8 cellular contexts compared by ENCODE assay signal in the genomic region with DNA sequence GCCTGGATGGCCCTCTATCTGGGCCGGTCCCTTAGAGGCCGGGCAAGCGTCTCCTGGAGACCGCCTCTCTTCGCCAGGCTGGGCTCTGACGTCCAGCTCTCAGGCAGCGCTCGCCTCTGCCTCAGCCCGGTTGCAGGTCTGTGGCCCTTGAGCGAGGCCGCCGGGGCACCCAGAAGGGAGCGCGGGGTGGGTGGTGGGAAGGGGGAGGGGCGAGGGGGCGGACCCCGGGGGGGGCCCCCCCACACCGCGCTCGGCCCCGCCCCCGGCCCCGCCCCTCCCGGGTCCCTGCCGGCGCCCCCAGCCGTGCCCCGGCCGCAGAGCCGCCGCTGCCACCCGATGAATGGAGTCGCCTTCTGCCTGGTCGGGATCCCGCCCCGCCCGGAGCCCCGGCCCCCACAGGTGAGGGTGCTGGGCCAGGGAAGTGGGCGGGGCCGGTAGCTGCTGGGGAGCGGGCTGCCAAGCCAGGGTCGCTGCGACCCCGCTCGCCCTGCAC. TPM values are rescaled to one million over a fixed set of nuclear protein-coding genes. Genes with fewer than 3 reads are reported as not detected.
A peak's percentile ranks its signal among the peaks of the same experiment; 100 is the strongest.
DNase-seq lines count a peak whose midpoint lies in the region; ATAC-seq, FAIRE-seq and TF ChIP-seq lines count a peak whose summit lies in the region.

A gene with protein sequence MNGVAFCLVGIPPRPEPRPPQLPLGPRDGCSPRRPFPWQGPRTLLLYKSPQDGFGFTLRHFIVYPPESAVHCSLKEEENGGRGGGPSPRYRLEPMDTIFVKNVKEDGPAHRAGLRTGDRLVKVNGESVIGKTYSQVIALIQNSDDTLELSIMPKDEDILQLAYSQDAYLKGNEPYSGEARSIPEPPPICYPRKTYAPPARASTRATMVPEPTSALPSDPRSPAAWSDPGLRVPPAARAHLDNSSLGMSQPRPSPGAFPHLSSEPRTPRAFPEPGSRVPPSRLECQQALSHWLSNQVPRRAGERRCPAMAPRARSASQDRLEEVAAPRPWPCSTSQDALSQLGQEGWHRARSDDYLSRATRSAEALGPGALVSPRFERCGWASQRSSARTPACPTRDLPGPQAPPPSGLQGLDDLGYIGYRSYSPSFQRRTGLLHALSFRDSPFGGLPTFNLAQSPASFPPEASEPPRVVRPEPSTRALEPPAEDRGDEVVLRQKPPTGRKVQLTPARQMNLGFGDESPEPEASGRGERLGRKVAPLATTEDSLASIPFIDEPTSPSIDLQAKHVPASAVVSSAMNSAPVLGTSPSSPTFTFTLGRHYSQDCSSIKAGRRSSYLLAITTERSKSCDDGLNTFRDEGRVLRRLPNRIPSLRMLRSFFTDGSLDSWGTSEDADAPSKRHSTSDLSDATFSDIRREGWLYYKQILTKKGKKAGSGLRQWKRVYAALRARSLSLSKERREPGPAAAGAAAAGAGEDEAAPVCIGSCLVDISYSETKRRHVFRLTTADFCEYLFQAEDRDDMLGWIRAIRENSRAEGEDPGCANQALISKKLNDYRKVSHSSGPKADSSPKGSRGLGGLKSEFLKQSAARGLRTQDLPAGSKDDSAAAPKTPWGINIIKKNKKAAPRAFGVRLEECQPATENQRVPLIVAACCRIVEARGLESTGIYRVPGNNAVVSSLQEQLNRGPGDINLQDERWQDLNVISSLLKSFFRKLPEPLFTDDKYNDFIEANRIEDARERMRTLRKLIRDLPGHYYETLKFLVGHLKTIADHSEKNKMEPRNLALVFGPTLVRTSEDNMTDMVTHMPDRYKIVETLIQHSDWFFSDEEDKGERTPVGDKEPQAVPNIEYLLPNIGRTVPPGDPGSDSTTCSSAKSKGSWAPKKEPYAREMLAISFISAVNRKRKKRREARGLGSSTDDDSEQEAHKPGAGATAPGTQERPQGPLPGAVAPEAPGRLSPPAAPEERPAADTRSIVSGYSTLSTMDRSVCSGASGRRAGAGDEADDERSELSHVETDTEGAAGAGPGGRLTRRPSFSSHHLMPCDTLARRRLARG (N-terminal part only) (plus strand): TSS at position 315 of the 493 bp plus-strand sequence. CDS start 22 bp downstream, at position 337.

- H3K36me3 ChIP-seq in heart left ventricle (no peaks in the 10 kb centered on the region), osteoblast (ENCODE audit: insufficient read depth, low read length) (no peaks in the 10 kb centered on the region)

- H3K79me2 ChIP-seq in osteoblast (ENCODE audit: insufficient read depth, low read length): peaks cover 62% of the 10 kb centered on the region

- DNase-seq in GM19239 (ENCODE audit: insufficient read length, low spot score) (peak; percentile 65), anterior cingulate cortex (lab: John Stamatoyannopoulos, UW) (peak in 50 of 58 donors; percentile 19 to 93 (median 70)), heart left ventricle (peak; percentile 78 to 89 (median 86)), osteoblast (ENCODE audit: insufficient read length, low spot score, missing footprints) (peak; percentile 99), D341Med (ENCODE audit: low spot score) (no peak)

- no peak for FAIRE-seq in GM19239 (lab: Jason Lieb, UNC)

- no peak for TF ChIP-seq CTCF in heart left ventricle (IDR thresholded peaks at IDR 0.05)
- no peak for TF ChIP-seq CTCF in osteoblast (IDR thresholded peaks at IDR 0.05; ENCODE audit: extremely low read depth, low read depth, low read length)

- H3K4me3 ChIP-seq in heart left ventricle: peak within 1 kb of the TSS; percentile 72 to 98 (median 94)
- H3K4me3 ChIP-seq in osteoblast (ENCODE audit: insufficient read depth, low read length): peak within 1 kb of the TSS; percentile 91

- H3K4me2 ChIP-seq in osteoblast (ENCODE audit: insufficient read depth, low read length): peak within 1 kb of the TSS; percentile 92

- peaks cover 9 to 87% (median 53%) of the 10 kb centered on the region in 12 donors for H3K4me1 ChIP-seq in heart left ventricle
- peaks cover 30% of the 10 kb centered on the region for H3K4me1 ChIP-seq in osteoblast (ENCODE audit: insufficient read depth, low read length)

- peak in 1 of 2 donors; percentile 50 for TF ChIP-seq POLR2A in heart left ventricle (IDR thresholded peaks at IDR 0.05)

- intact Hi-C loops in heart left ventricle (cut with DNase I): loop anchor here in 4 of 10 donors (5.0 to 10.0 kb wide), 2 partner anchors 39 to 237 kb away; no protein-coding TSS in a partner anchor

- ATAC-seq in SK-N-SH treated with all-trans-retinoic acid at 6 μM for 48 hours (peak; percentile 70), heart left ventricle (peak; percentile 55 to 78 (median 74)), HG02642 (IDR thresholded peaks at IDR 0.05; ENCODE audit: poor library complexity, unreplicated experiment) (no peak), HG03442 (IDR thresholded peaks at IDR 0.05; ENCODE audit: unreplicated experiment) (no peak)

- H2AFZ ChIP-seq in osteoblast (ENCODE audit: low read length): peak within 1 kb of the TSS; percentile 87

- WGBS in heart left ventricle, 4 donors: 0 to 1% (median 0%) methylated on average over 12 to 45 of the region's 45 CpGs

- no peaks in the 10 kb centered on the region for H3K27me3 ChIP-seq in heart left ventricle
- no peaks in the 10 kb centered on the region for H3K27me3 ChIP-seq in osteoblast (ENCODE audit: insufficient read depth, low read length)

- no peaks in the 10 kb centered on the region for H3K9me3 ChIP-seq in heart left ventricle
- no peaks in the 10 kb centered on the region for H3K9me3 ChIP-seq in osteoblast (ENCODE audit: low read depth, low read length)

- peaks cover 36% of the 10 kb centered on the region for H4K20me1 ChIP-seq in osteoblast (ENCODE audit: insufficient read depth, low read length)

- H3K27ac ChIP-seq in heart left ventricle (peak within 1 kb of the TSS; percentile 89 to 99 (median 96)), osteoblast (ENCODE audit: low read depth, low read length) (peak within 1 kb of the TSS; percentile 84)

TF ChIP-seq in SK-N-SH treated with all-trans-retinoic acid at 6 μM for 48 hours, 23 proteins besides CTCF, POLR2A, EP300 and RAD21:
- TF ChIP-seq SNAI2 (CRISPR knock-in tag; IDR thresholded peaks at IDR 0.05): no peak
- no peak for TF ChIP-seq BACH2 (CRISPR knock-in tag; IDR thresholded peaks at IDR 0.05; ENCODE audit: borderline replicate concordance)
- no peak for TF ChIP-seq ARNTL (CRISPR knock-in tag; IDR thresholded peaks at IDR 0.05; ENCODE audit: borderline replicate concordance, low read depth)
- TF ChIP-seq PPARA (CRISPR knock-in tag; IDR thresholded peaks at IDR 0.05; ENCODE audit: borderline replicate concordance): no peak
- TF ChIP-seq ISL1 (CRISPR knock-in tag; IDR thresholded peaks at IDR 0.05): no peak
- no peak for TF ChIP-seq RARB (CRISPR knock-in tag; IDR thresholded peaks at IDR 0.05)
- TF ChIP-seq CSDC2 (CRISPR knock-in tag; IDR thresholded peaks at IDR 0.05): no peak
- TF ChIP-seq, protein P1, sequence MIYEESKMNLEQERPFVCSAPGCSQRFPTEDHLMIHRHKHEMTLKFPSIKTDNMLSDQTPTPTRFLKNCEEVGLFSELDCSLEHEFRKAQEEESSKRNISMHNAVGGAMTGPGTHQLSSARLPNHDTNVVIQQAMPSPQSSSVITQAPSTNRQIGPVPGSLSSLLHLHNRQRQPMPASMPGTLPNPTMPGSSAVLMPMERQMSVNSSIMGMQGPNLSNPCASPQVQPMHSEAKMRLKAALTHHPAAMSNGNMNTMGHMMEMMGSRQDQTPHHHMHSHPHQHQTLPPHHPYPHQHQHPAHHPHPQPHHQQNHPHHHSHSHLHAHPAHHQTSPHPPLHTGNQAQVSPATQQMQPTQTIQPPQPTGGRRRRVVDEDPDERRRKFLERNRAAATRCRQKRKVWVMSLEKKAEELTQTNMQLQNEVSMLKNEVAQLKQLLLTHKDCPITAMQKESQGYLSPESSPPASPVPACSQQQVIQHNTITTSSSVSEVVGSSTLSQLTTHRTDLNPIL (CRISPR knock-in tag; IDR thresholded peaks at IDR 0.05; ENCODE audit: low read depth): no peak
- TF ChIP-seq ZFP3 (CRISPR knock-in tag; IDR thresholded peaks at IDR 0.05): no peak
- no peak for TF ChIP-seq ZC3H10 (CRISPR knock-in tag; IDR thresholded peaks at IDR 0.05)
- TF ChIP-seq OSR1 (CRISPR knock-in tag; IDR thresholded peaks at IDR 0.05): no peak
- TF ChIP-seq, protein P2, sequence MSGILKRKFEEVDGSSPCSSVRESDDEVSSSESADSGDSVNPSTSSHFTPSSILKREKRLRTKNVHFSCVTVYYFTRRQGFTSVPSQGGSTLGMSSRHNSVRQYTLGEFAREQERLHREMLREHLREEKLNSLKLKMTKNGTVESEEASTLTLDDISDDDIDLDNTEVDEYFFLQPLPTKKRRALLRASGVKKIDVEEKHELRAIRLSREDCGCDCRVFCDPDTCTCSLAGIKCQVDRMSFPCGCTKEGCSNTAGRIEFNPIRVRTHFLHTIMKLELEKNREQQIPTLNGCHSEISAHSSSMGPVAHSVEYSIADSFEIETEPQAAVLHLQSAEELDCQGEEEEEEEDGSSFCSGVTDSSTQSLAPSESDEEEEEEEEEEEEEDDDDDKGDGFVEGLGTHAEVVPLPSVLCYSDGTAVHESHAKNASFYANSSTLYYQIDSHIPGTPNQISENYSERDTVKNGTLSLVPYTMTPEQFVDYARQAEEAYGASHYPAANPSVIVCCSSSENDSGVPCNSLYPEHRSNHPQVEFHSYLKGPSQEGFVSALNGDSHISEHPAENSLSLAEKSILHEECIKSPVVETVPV (CRISPR knock-in tag; IDR thresholded peaks at IDR 0.05): no peak

RNA-seq across cellular contexts. Expression of the gene that starts here (rescaled TPM):
- total RNA-seq in heart left ventricle: 10 to 100 TPM; 28.0 to 72.3 (median 66.3) TPM
- polyA plus RNA-seq in heart left ventricle: 10 to 100 TPM; 34.4 to 73.1 TPM
- 47.0 and 49.8 TPM in 2 replicates for total RNA-seq in osteoblast

Comparison
In these comparisons a context has a peak if more than half of its experiments do, and no peak if none do; other contexts are left out.
1. ATAC-seq: peak in SK-N-SH treated with all-trans-retinoic acid at 6 μM for 48 hours (single experiment) and heart left ventricle (4 of 4); none in HG02642 (single experiment) and HG03442 (single experiment).